Comparison of ENCODE assay signal across 11 cellular contexts in genomic region chr3:126129408-126129891, GRCh38. TPM values are rescaled to one million over a fixed set of nuclear protein-coding genes. Genes with fewer than 3 reads are reported as not detected.
DNase-seq lines count a peak whose midpoint lies in the region; ATAC-seq, FAIRE-seq and TF ChIP-seq lines count a peak whose summit lies in the region.
"Had no signal": no experiment of that assay in that cellular context is flagged by ENCODE, and none has a peak within 500 bp of the region (broad histone marks: within the 10 kb centered on the region; RNA-seq: fewer than 3 reads in every experiment).

No MANE protein-coding gene starts in this region.

- no peaks in the 10 kb centered on the region for H3K79me2 ChIP-seq in HepG2 (ENCODE audit: insufficient read depth, low read length)

- H3K9ac ChIP-seq in liver (ENCODE audit: low read depth in 1 of 2, low read length in 2 of 2): no peak overlapping the region
- no peak overlapping the region for H3K9ac ChIP-seq in HepG2 (ENCODE audit: insufficient read depth, low read depth, low read length)

- TF ChIP-seq EP300 in HepG2 (IDR thresholded peaks at IDR 0.05; ENCODE audit: low read depth in 2 of 2, low read length in 2 of 2) (no peak), HepG2 (CRISPR knock-in tag; IDR thresholded peaks at IDR 0.05; ENCODE audit: borderline replicate concordance) (no peak)

- H3K36me3 ChIP-seq in liver (ENCODE audit: control insufficient read depth in 4 of 4, insufficient read depth in 3 of 4, low read depth in 1 of 4, low read length in 3 of 4) (peaks cover 6 to 60% (median 43%) of the 10 kb centered on the region in 4 donors), HepG2 (replicated peaks in 1 of 2; ENCODE audit: control insufficient read depth in 1 of 2, insufficient read depth in 2 of 2, low read length in 2 of 2) (no peaks in the 10 kb centered on the region), aorta (ENCODE audit: control insufficient read depth in 1 of 2, insufficient read depth in 2 of 2, low read length in 1 of 2) (no peaks in the 10 kb centered on the region)

- H3K4me3 ChIP-seq in liver (ENCODE audit: low read depth in 1 of 3, low read length in 3 of 3) (no peak overlapping the region), HepG2 (replicated peaks in 1 of 3; ENCODE audit: insufficient read depth in 1 of 3, low read depth in 2 of 3, low read length in 3 of 3) (no peak overlapping the region), aorta (ENCODE audit: low read length in 2 of 2) (no peak overlapping the region)

- H3K9me3 ChIP-seq in liver (ENCODE audit: control insufficient read depth in 4 of 4, low read length in 3 of 4): no peaks in the 10 kb centered on the region
- H3K9me3 ChIP-seq in HepG2 (ENCODE audit: low read length): no peaks in the 10 kb centered on the region
- H3K9me3 ChIP-seq in aorta (ENCODE audit: control insufficient read depth, low read length): no peaks in the 10 kb centered on the region

- TF ChIP-seq POLR2A in HepG2 (IDR thresholded peaks at IDR 0.05; ENCODE audit: insufficient read depth in 1 of 2, low read depth in 2 of 2, low read length in 2 of 2): no peak

- in situ Hi-C loops in HepG2 (cut with HindIII; ENCODE audit: extremely low pct_ligation_motif_present, low pct_unique_long_range_greater_than_20kb): loop anchor here (25.0 kb wide), 1 partner anchor 233 kb away; the partner anchor contains the start of gene KLF15

- H3K27me3 ChIP-seq in liver (ENCODE audit: control insufficient read depth in 4 of 4, insufficient read depth in 4 of 4, low read length in 3 of 4) (no peaks in the 10 kb centered on the region), HepG2 (ENCODE audit: control insufficient read depth in 1 of 2, insufficient read depth in 2 of 2, low read length in 2 of 2) (no peaks in the 10 kb centered on the region), aorta (ENCODE audit: control insufficient read depth in 1 of 2, insufficient read depth in 2 of 2, low read length in 1 of 2) (no peaks in the 10 kb centered on the region)

- peaks cover 0 to 4% (median 0%) of the 10 kb centered on the region in 4 donors for H3K4me1 ChIP-seq in liver (ENCODE audit: control insufficient read depth in 4 of 4, insufficient read depth in 4 of 4, low read length in 3 of 4)
- peaks cover 10% of the 10 kb centered on the region for H3K4me1 ChIP-seq in HepG2 (ENCODE audit: insufficient read depth, low read length)
- H3K4me1 ChIP-seq in aorta (ENCODE audit: control insufficient read depth in 1 of 2, insufficient read depth in 2 of 2, low read length in 2 of 2): no peaks in the 10 kb centered on the region

- CTCF ChIA-PET in HepG2 (lab: Yijun Ruan, JAX; ENCODE audit: low intra/inter-chr PET ratio, low total read pairs): no interaction called here

- no TSS peak for BruUV-seq in HepG2 (replicated peaks; lab: Mats Ljungman, UMichigan)

- no peak overlapping the region for H3K4me2 ChIP-seq in HepG2 (ENCODE audit: low read depth, low read length)

- intact Hi-C loops in HepG2 (cut with micrococcal nuclease; ENCODE audit: unreplicated experiment): no loop called here
- intact Hi-C loops in aorta (cut with DNase I): no loop called here

- no peak overlapping the region for H2AFZ ChIP-seq in HepG2 (ENCODE audit: low read length)

- TF ChIP-seq RAD21 in liver (IDR thresholded peaks at IDR 0.05) (peak in 1 of 2 donors; percentile 31), HepG2 (CRISPR knock-in tag; IDR thresholded peaks at IDR 0.05) (no peak)

- ATAC-seq in HepG2: no peak
- ATAC-seq in aorta (ENCODE audit: low FRiP score): peak; percentile 2
- ATAC-seq in GM19023 (IDR thresholded peaks at IDR 0.05; ENCODE audit: unreplicated experiment): no peak
- no peak for ATAC-seq in HG02623 (IDR thresholded peaks at IDR 0.05; ENCODE audit: unreplicated experiment)
- ATAC-seq: stimulated activated naive CD8-positive, alpha-beta T cell treated with anti-CD3 and anti-CD28 coated beads, Interleukin-15, amount 100 ng/mL, for 72 hours had no signal

- no peak for TF ChIP-seq CTCF in liver (IDR thresholded peaks at IDR 0.05; ENCODE audit: low read depth, low read length, missing input control)
- no peak for TF ChIP-seq CTCF in HepG2 (CRISPR knock-in tag; IDR thresholded peaks at IDR 0.05)

- POLR2A ChIA-PET in HepG2 (lab: Yijun Ruan, JAX): no interaction called here

- H4K20me1 ChIP-seq in HepG2 (ENCODE audit: insufficient read depth, low read length): no peaks in the 10 kb centered on the region

- whole genome bisulfite sequencing in liver: 64% methylated on average over 16 of the region's 16 CpGs
- 84% methylated on average over 11 of the region's 16 CpGs for WGBS in HepG2 (ENCODE audit: low lambda C conversion rate)
- 78 to 86% methylated on average over 16 of the region's 16 CpGs for WGBS in aorta, 2 donors

- H3K27ac ChIP-seq in liver (ENCODE audit: low read depth in 1 of 2, low read length in 2 of 2) (no peak overlapping the region), HepG2 (ENCODE audit: extremely low read length, insufficient read depth, low read length) (no peak overlapping the region), aorta (ENCODE audit: low read depth in 1 of 2, low read length in 2 of 2) (no peak overlapping the region)

- FAIRE-seq in HepG2 (lab: Jason Lieb, UNC): no peak

- DNase-seq in HepG2 (ENCODE audit: low spot score) (no peak), dermis blood vessel endothelial cell (peak; percentile 95), lung microvascular endothelial cell (ENCODE audit: low read depth in 2 of 2) (peak; percentile 84 to 94), aorta (peak; percentile 47 to 75), NCI-H2171 (lab: John Stamatoyannopoulos, UW) (no peak)
- DNase-seq: GDM1; stimulated activated naive CD8-positive, alpha-beta T cell treated with anti-CD3 and anti-CD28 coated beads, Interleukin-15, amount 100 ng/mL, for 72 hours had no signal

TF ChIP-seq in HepG2, 621 proteins besides CTCF, POLR2A, EP300 and RAD21 (continues in another document):
- TF ChIP-seq ZSCAN29 (CRISPR knock-in tag; conservative IDR thresholded peaks at IDR 0.05) (no peak), DMAP1 (CRISPR knock-in tag; IDR thresholded peaks at IDR 0.05) (no peak), GZF1 (CRISPR knock-in tag; IDR thresholded peaks at IDR 0.05) (no peak)

RNA-seq across cellular contexts. Expression of gene SLC41A3, which starts 45.5 kb away (rescaled TPM):
- total RNA-seq in liver: 10 to 100 TPM; 14.2 to 19.8 TPM
- 10 to 100 TPM in 1 of 2 donors, 1 to 10 TPM in 1; 9.3 to 11.2 TPM for polyA plus RNA-seq in liver
- total RNA-seq in HepG2 (2016; rRNA removed; fragmentation: Illumina TruSeq; extraction: Trizol): 16.2 and 26.0 TPM in 2 replicates
- total RNA-seq in HepG2 (2016; cell fraction: cytosol; rRNA removed; fragmentation: Illumina TruSeq; extraction: Trizol; ENCODE audit: low read depth): 13.0 and 13.9 TPM in 2 replicates
- 14.4 and 25.9 TPM in 2 replicates for total RNA-seq in HepG2 (2016; cell fraction: insoluble cytoplasmic fraction; rRNA removed; fragmentation: Illumina TruSeq; extraction: Trizol)
- 26.7 and 29.5 TPM in 2 replicates for total RNA-seq in HepG2 (2016; cell fraction: membrane; rRNA removed; fragmentation: Illumina TruSeq; extraction: Trizol)
- total RNA-seq in HepG2 (2016; cell fraction: nucleus; rRNA removed; fragmentation: Illumina TruSeq; extraction: Trizol): 29.5 and 32.0 TPM in 2 replicates
- polyA plus RNA-seq in HepG2 (2011; rRNA removed): 71.1 and 86.1 TPM in 2 replicates
- polyA plus RNA-seq in HepG2 (2011; cell fraction: cytosol; rRNA removed): 96.6 and 106 TPM in 2 replicates
- 91.3 and 94.1 TPM in 2 replicates for polyA plus RNA-seq in HepG2 (2011; cell fraction: nucleus; rRNA removed)
- 29.5 and 44.0 TPM in 2 replicates for polyA plus RNA-seq in HepG2 (2012)
- polyA plus RNA-seq in HepG2 (2016; cell fraction: cytosol; fragmentation: Illumina TruSeq; extraction: Trizol; ENCODE audit: low read depth): 14.8 and 14.9 TPM in 2 replicates
- polyA plus RNA-seq in HepG2 (2016; cell fraction: insoluble cytoplasmic fraction; fragmentation: Illumina TruSeq; extraction: Trizol; ENCODE audit: low read depth): 15.7 and 17.4 TPM in 2 replicates
- 21.4 and 26.3 TPM in 2 replicates for polyA plus RNA-seq in HepG2 (2016; cell fraction: membrane; fragmentation: Illumina TruSeq; extraction: Trizol; ENCODE audit: low read depth)
- 46.8 and 48.2 TPM in 2 replicates for polyA plus RNA-seq in HepG2 (2016; cell fraction: nucleus; fragmentation: Illumina TruSeq; extraction: Trizol; ENCODE audit: insufficient read depth, low read depth)
- 115 and 139 TPM in 2 replicates for polyA minus RNA-seq in HepG2 (2011; rRNA and poly(A)+ RNA removed; ENCODE audit: low replicate concordance)
- polyA minus RNA-seq in HepG2 (2011; cell fraction: cytosol; rRNA and poly(A)+ RNA removed): 31.0 and 41.7 TPM in 2 replicates
- 32.1 and 40.2 TPM in 2 replicates for polyA minus RNA-seq in HepG2 (2011; cell fraction: nucleus; rRNA and poly(A)+ RNA removed)
- total RNA-seq in dermis blood vessel endothelial cell: 88.0 and 98.2 TPM in 2 replicates
- 66.5 and 123 TPM in 2 replicates for total RNA-seq in lung microvascular endothelial cell
- total RNA-seq in aorta: 10 to 100 TPM; 62.1 to 71.4 TPM
- 10 to 100 TPM; 32.6 to 71.4 TPM for polyA plus RNA-seq in aorta

RNA-seq across cellular contexts. Expression of gene ALDH1L1, which starts 50.9 kb away (rescaled TPM):
- total RNA-seq in liver (100 to 1,000 TPM in 1 of 2 donors, 10 to 100 TPM in 1; 46.7 to 189 TPM), HepG2 (2016; rRNA removed; fragmentation: Illumina TruSeq; extraction: Trizol) (20.8 and 28.7 TPM in 2 replicates), dermis blood vessel endothelial cell (not detected in 2 replicates), lung microvascular endothelial cell (not detected in 2 replicates), aorta (10 to 100 TPM; 10.9 to 31.2 TPM)
- polyA plus RNA-seq in liver (100 to 1,000 TPM; 105 to 234 TPM), HepG2 (2011; rRNA removed) (10.5 and 11.2 TPM in 2 replicates), aorta (10 to 100 TPM; 14.4 to 91.2 TPM)
- 5.0 and 5.4 TPM in 2 replicates for total RNA-seq in HepG2 (2016; cell fraction: cytosol; rRNA removed; fragmentation: Illumina TruSeq; extraction: Trizol; ENCODE audit: low read depth)
- total RNA-seq in HepG2 (2016; cell fraction: insoluble cytoplasmic fraction; rRNA removed; fragmentation: Illumina TruSeq; extraction: Trizol): 19.2 and 30.5 TPM in 2 replicates
- total RNA-seq in HepG2 (2016; cell fraction: membrane; rRNA removed; fragmentation: Illumina TruSeq; extraction: Trizol): 7.0 and 9.4 TPM in 2 replicates
- 31.8 and 38.2 TPM in 2 replicates for total RNA-seq in HepG2 (2016; cell fraction: nucleus; rRNA removed; fragmentation: Illumina TruSeq; extraction: Trizol)
- polyA plus RNA-seq in HepG2 (2011; cell fraction: cytosol; rRNA removed): 7.0 and 9.9 TPM in 2 replicates
- polyA plus RNA-seq in HepG2 (2011; cell fraction: nucleus; rRNA removed): 20.7 and 30.5 TPM in 2 replicates
- polyA plus RNA-seq in HepG2 (2012): 19.0 TPM in 2 replicates
- polyA plus RNA-seq in HepG2 (2016; cell fraction: cytosol; fragmentation: Illumina TruSeq; extraction: Trizol; ENCODE audit: low read depth): 2.5 and 2.7 TPM in 2 replicates
- 18.2 and 19.3 TPM in 2 replicates for polyA plus RNA-seq in HepG2 (2016; cell fraction: insoluble cytoplasmic fraction; fragmentation: Illumina TruSeq; extraction: Trizol; ENCODE audit: low read depth)
- polyA plus RNA-seq in HepG2 (2016; cell fraction: membrane; fragmentation: Illumina TruSeq; extraction: Trizol; ENCODE audit: low read depth): 2.9 and 5.1 TPM in 2 replicates
- 40.2 and 43.0 TPM in 2 replicates for polyA plus RNA-seq in HepG2 (2016; cell fraction: nucleus; fragmentation: Illumina TruSeq; extraction: Trizol; ENCODE audit: insufficient read depth, low read depth)
- polyA minus RNA-seq in HepG2 (2011; rRNA and poly(A)+ RNA removed; ENCODE audit: low replicate concordance): 0.05 and 25.1 TPM in 2 replicates
- 6.9 and 7.7 TPM in 2 replicates for polyA minus RNA-seq in HepG2 (2011; cell fraction: cytosol; rRNA and poly(A)+ RNA removed)
- polyA minus RNA-seq in HepG2 (2011; cell fraction: nucleus; rRNA and poly(A)+ RNA removed): 20.6 and 24.5 TPM in 2 replicates
- total RNA-seq: T-helper 2 cell treated with Interferon-gamma antibody and Interleukin-4, amounts not matched to agents 100 ng/mL and 5 ng/mL, for 36 hours had no signal

Comparison
In these comparisons a context has a peak if more than half of its experiments do, and no peak if none do; other contexts are left out.
1. DNase-seq: peak in dermis blood vessel endothelial cell (single experiment), lung microvascular endothelial cell (2 of 2) and aorta (2 of 2); none in HepG2 (single experiment) and NCI-H2171 (single experiment).